23 cellular contexts compared by ENCODE assay signal in the genomic region with DNA sequence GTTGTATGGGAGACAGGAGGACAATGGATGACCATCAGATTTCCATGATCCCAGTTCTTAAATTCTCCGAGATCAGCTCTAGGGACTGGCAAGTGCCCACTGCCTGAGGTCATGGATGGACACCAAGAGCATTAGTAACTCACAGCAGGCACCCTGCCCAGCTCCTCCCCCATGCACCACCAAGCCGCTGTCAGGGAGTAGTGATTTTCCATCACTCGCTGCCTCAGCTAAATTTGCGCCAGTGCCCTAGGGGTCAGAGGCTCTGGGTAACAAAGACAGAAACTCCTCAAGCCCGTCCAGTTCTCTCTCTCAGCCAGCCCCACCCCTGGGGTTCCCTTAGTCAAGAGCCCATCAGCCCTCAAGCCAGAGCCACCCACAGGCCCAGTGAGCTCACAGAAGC. TPM values are rescaled to one million over a fixed set of nuclear protein-coding genes. Genes with fewer than 3 reads are reported as not detected.
DNase-seq lines count a peak whose midpoint lies in the region; ATAC-seq and TF ChIP-seq lines count a peak whose summit lies in the region.
"Had no signal": no experiment of that assay in that cellular context is flagged by ENCODE, and none has a peak within 500 bp of the region (broad histone marks: within the 10 kb centered on the region; RNA-seq: fewer than 3 reads in every experiment).

No MANE protein-coding gene starts in this region.

- DNase-seq in A172 (ENCODE audit: low spot score) = peak; percentile 70
- DNase-seq in ELF-1 (ENCODE audit: low read depth, low spot score) = peak; percentile 82
- DNase-seq in RPMI8226 = peak; percentile 54
- peak; percentile 56 for DNase-seq in kidney glomerular epithelial cell (lab: John Stamatoyannopoulos, UW)
- no peak for DNase-seq in stimulated activated CD4-positive, alpha-beta T cell treated with anti-CD3 and anti-CD28 coated beads, Interleukin-1b, Interleukin-23, amount 100 ng/mL, for 48 hours
- no peak for DNase-seq in NCI-H1694 treated with DMSO at 0.1 percent for 48 hours (lab: John Stamatoyannopoulos, UW)
- no peak for DNase-seq in spleen
- DNase-seq: activated CD4-positive, alpha-beta T cell treated with anti-CD3 and anti-CD28 coated beads, Interleukin-2, amount 10 ng/mL, durations not matched to agents 7 days and 5 days; activated CD8-positive, alpha-beta memory T cell treated with anti-CD3 and anti-CD28 coated beads, Interleukin-2, amount 50 U/mL, for 4 hours; activated gamma-delta T cell; CD4-positive, alpha-beta T cell; H7; Karpas-422; NCI-H1105 treated with DMSO at 0.1 percent for 48 hours; NCI-H526 treated with DMSO at 0.1 percent for 48 hours; stimulated activated naive CD4-positive, alpha-beta T cell had no signal

- no peaks in the 10 kb centered on the region for H3K36me3 ChIP-seq in spleen
- H3K36me3 ChIP-seq: gastroesophageal sphincter had no signal

- no peak overlapping the region for H3K27ac ChIP-seq in spleen
- H3K27ac ChIP-seq: gastroesophageal sphincter had no signal

- no peak for ATAC-seq in HG02840 (IDR thresholded peaks at IDR 0.05; ENCODE audit: low FRiP score, unreplicated experiment)
- ATAC-seq: gastroesophageal sphincter; natural killer cell treated with Interleukin-12 subunit alpha and Interleukin-12 subunit beta and Interleukin-15 and Interleukin-18, amount 100 ng/mL, for 72 hours had no signal

- no peaks in the 10 kb centered on the region for H3K9me3 ChIP-seq in spleen
- H3K9me3 ChIP-seq: gastroesophageal sphincter had no signal

- H3K4me3 ChIP-seq in spleen = no peak overlapping the region
- H3K4me3 ChIP-seq: gastroesophageal sphincter had no signal

- TF ChIP-seq POLR2A in spleen (IDR thresholded peaks at IDR 0.05) = no peak

- no peaks in the 10 kb centered on the region for H3K4me1 ChIP-seq in spleen
- H3K4me1 ChIP-seq: gastroesophageal sphincter had no signal

- intact Hi-C loops in spleen (cut with DNase I; ENCODE audit: low total_unique reads) = no loop called here

- H3K27me3 ChIP-seq in spleen (replicated peaks in 1 of 7) = peaks cover 0 to 79% (median 0%) of the 10 kb centered on the region in 7 donors

- WGBS in spleen, 5 donors = 64 to 84% (median 72%) methylated on average over 5 of the region's 5 CpGs

- no peak for TF ChIP-seq CTCF in spleen (IDR thresholded peaks at IDR 0.05 in 8 of 11, conservative IDR thresholded peaks at IDR 0.05 in 3 of 11)

RNA-seq across cellular contexts. Expression of gene PAX2, which starts 30.0 kb away (rescaled TPM):
- total RNA-seq in A172 (2014; rRNA removed; shearing (Covaris generic)) = 0.07 TPM in 1 of 2 replicates, not detected in the other
- total RNA-seq in spleen = not detected
- polyA plus RNA-seq in spleen = not detected
- total RNA-seq: activated CD4-positive, alpha-beta T cell treated with anti-CD3 and anti-CD28 coated beads, Interleukin-2, amount 10 ng/mL, durations not matched to agents 7 days and 5 days; cardiac septum; CD4-positive, alpha-beta T cell; endothelial cell of umbilical vein; gastroesophageal sphincter; natural killer cell treated with Interleukin-12 subunit alpha and Interleukin-12 subunit beta and Interleukin-15 and Interleukin-18, amount 100 ng/mL, for 72 hours; OCI-LY7; skeletal muscle tissue had no signal
- polyA plus RNA-seq: endothelial cell of umbilical vein had no signal

Comparison
In these comparisons a context has a peak if more than half of its experiments do, and no peak if none do; other contexts are left out.
1. DNase-seq: peak in A172 (single experiment), ELF-1 (single experiment), RPMI8226 (single experiment) and kidney glomerular epithelial cell (single experiment); none in stimulated activated CD4-positive, alpha-beta T cell treated with anti-CD3 and anti-CD28 coated beads, Interleukin-1b, Interleukin-23, amount 100 ng/mL, for 48 hours (single experiment), NCI-H1694 treated with DMSO at 0.1 percent for 48 hours (single experiment) and spleen (single experiment).